16 cellular contexts compared by ENCODE assay signal in the genomic region with DNA sequence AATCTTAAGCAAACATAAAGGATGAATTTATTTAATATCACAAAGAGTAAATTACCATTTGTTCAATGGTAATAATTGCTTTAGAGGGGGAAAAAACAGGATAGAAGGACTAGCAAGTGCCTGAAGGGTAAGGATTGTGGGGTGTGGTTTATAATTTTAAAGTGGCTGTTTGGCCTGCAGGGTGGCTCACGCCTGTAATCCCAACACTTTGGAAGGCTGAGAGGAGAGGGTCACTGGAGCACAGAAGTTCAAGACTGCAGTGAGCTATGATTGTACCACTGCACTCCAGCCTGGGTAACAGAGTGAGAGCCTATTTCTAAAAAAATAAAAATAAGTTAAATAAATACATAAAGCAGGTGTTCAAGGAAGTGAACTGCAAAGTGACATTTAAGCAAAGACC.
DNase-seq lines count a peak whose midpoint lies in the region; ATAC-seq and TF ChIP-seq lines count a peak whose summit lies in the region.
"Had no signal": no experiment of that assay in that cellular context is flagged by ENCODE, and none has a peak within 500 bp of the region (broad histone marks: within the 10 kb centered on the region; RNA-seq: fewer than 3 reads in every experiment).

No MANE protein-coding gene starts in this region.

- H3K27me3 ChIP-seq in breast epithelium (no peaks in the 10 kb centered on the region), lower lobe of right lung (ENCODE audit: low read depth) (no peaks in the 10 kb centered on the region), upper lobe of right lung (no peaks in the 10 kb centered on the region)

- H3K9me3 Mint-ChIP-seq in MCF 10A (ENCODE audit: unreplicated experiment): no peaks in the 10 kb centered on the region
- H3K9me3 Mint-ChIP-seq: CD8-positive, alpha-beta T cell had no signal

- H3K4me1 ChIP-seq in breast epithelium (no peaks in the 10 kb centered on the region), lower lobe of right lung (peaks cover 27% of the 10 kb centered on the region), upper lobe of right lung (peaks cover 8% of the 10 kb centered on the region)

- intact Hi-C loops in MCF 10A (cut with micrococcal nuclease) (loop anchor here (2.0 to 5.0 kb wide), 2 partner anchors 46 to 56 kb away; no protein-coding TSS in a partner anchor), breast epithelium (cut with DNase I; ENCODE audit: low total_unique reads) (no loop called here), lower lobe of right lung (cut with DNase I) (no loop called here), upper lobe of right lung (cut with DNase I) (no loop called here)

- DNase-seq in MCF 10A (ENCODE audit: unreplicated experiment) (peak; percentile 30), breast epithelium (ENCODE audit: low spot score in 2 of 2) (no peak), epithelial cell of prostate (ENCODE audit: low read depth, low spot score) (no peak), lower lobe of right lung (no peak), upper lobe of right lung (no peak), NCI-H2029 treated with DMSO at 0.1 percent for 48 hours (lab: John Stamatoyannopoulos, UW) (no peak), islet precursor cell (no peak)
- DNase-seq: CD8-positive, alpha-beta T cell; DMS79 treated with DMSO at 0.1 percent for 48 hours; GM23248; KBM-7; NCI-H1694; NCI-H524 treated with DMSO at 0.1 percent for 48 hours; SIG-M5 had no signal

- CTCF ChIA-PET in MCF 10A (lab: Yijun Ruan, JAX): interaction anchor here (0.7 to 1.7 kb wide), 2 partner anchors 36 to 85 kb away, joined by 3 to 6 read pairs; no protein-coding TSS in a partner anchor

- peak; percentile 64 to 65 for ATAC-seq in lower lobe of right lung
- ATAC-seq in upper lobe of right lung: peak; percentile 40
- ATAC-seq in GM19035 (IDR thresholded peaks at IDR 0.05; ENCODE audit: unreplicated experiment): no peak
- ATAC-seq: CD8-positive, alpha-beta T cell had no signal

- no peak for TF ChIP-seq POLR2A in breast epithelium (IDR thresholded peaks at IDR 0.05)

- peaks cover 39% of the 10 kb centered on the region for H3K4me1 Mint-ChIP-seq in MCF 10A (ENCODE audit: insufficient read depth, unreplicated experiment)

- H3K27me3 Mint-ChIP-seq in MCF 10A (ENCODE audit: insufficient read depth, unreplicated experiment): no peaks in the 10 kb centered on the region

- H3K36me3 Mint-ChIP-seq in MCF 10A (ENCODE audit: insufficient read depth, unreplicated experiment): no peaks in the 10 kb centered on the region
- H3K36me3 Mint-ChIP-seq: CD8-positive, alpha-beta T cell had no signal

- peak overlapping the region; percentile 58 for H3K4me3 Mint-ChIP-seq in MCF 10A (ENCODE audit: unreplicated experiment)
- H3K4me3 Mint-ChIP-seq: CD8-positive, alpha-beta T cell had no signal

- BruUV-seq in MCF 10A (replicated peaks; lab: Mats Ljungman, UMichigan): no TSS peak

- H3K27ac Mint-ChIP-seq in MCF 10A (ENCODE audit: low read depth, unreplicated experiment): peak overlapping the region; percentile 94
- H3K27ac Mint-ChIP-seq: CD8-positive, alpha-beta T cell had no signal

- H3K36me3 ChIP-seq in breast epithelium (no peaks in the 10 kb centered on the region), lower lobe of right lung (no peaks in the 10 kb centered on the region), upper lobe of right lung (no peaks in the 10 kb centered on the region)

- TF ChIP-seq CTCF in MCF 10A (IDR thresholded peaks at IDR 0.05; ENCODE audit: unreplicated experiment): no peak
- no peak for TF ChIP-seq CTCF in breast epithelium (IDR thresholded peaks at IDR 0.05)
- TF ChIP-seq CTCF in lower lobe of right lung (IDR thresholded peaks at IDR 0.05): no peak
- no peak for TF ChIP-seq CTCF in upper lobe of right lung (IDR thresholded peaks at IDR 0.05)

- H3K9me3 ChIP-seq in breast epithelium: peaks cover 0 to 7% of the 10 kb centered on the region in 2 donors
- H3K9me3 ChIP-seq in lower lobe of right lung: no peaks in the 10 kb centered on the region
- H3K9me3 ChIP-seq in upper lobe of right lung: no peaks in the 10 kb centered on the region

- no peak overlapping the region for H3K4me3 ChIP-seq in breast epithelium
- H3K4me3 ChIP-seq in lower lobe of right lung: no peak overlapping the region
- H3K4me3 ChIP-seq in upper lobe of right lung: no peak overlapping the region
- H3K4me3 ChIP-seq: GM23248 had no signal

- H3K27ac ChIP-seq in breast epithelium (peak overlapping the region in 1 of 2 donors; percentile 84), epithelial cell of prostate (peak overlapping the region; percentile 36), lower lobe of right lung (peak overlapping the region; percentile 79), upper lobe of right lung (peak overlapping the region; percentile 78)
- H3K27ac ChIP-seq: 22Rv1, GM23248 had no signal

- POLR2A ChIA-PET in MCF 10A (lab: Yijun Ruan, JAX): interaction anchor here (0.7 to 6.0 kb wide), 8 partner anchors 45 to 207 kb away, joined by 3 to 69 read pairs (median 5); partner anchors contain the start of gene AHR
